Comparison of ENCODE assay signal across 22 cellular contexts in genomic region chr18:12141778-12142177, GRCh38. TPM values are rescaled to one million over a fixed set of nuclear protein-coding genes. Genes with fewer than 3 reads are reported as not detected.
"Had no signal": no experiment of that assay in that cellular context is flagged by ENCODE, and none has a peak within 500 bp of the region (broad histone marks: within the 10 kb centered on the region; RNA-seq: fewer than 3 reads in every experiment).

No MANE protein-coding gene starts in this region.

RNA-seq across cellular contexts. Expression of gene ANKRD62, which starts 48.1 kb away (rescaled TPM):
- total RNA-seq: activated B cell treated with CpG ODN at 0.5 μM for 24 hours; activated CD4-positive, alpha-beta memory T cell treated with anti-CD3 and anti-CD28 coated beads for 36 hours; activated CD4-positive, alpha-beta T cell treated with anti-CD3 and anti-CD28 coated beads, Interleukin-2, amount 10 ng/mL, durations not matched to agents 24 days and 14 days; activated CD8-positive, alpha-beta memory T cell treated with anti-CD3 and anti-CD28 coated beads for 36 hours; activated CD8-positive, alpha-beta T cell treated with anti-CD3 and anti-CD28 coated beads for 36 hours; activated naive CD4-positive, alpha-beta T cell treated with anti-CD3 and anti-CD28 coated beads for 36 hours; activated naive CD4-positive, alpha-beta T cell treated with anti-CD3 and anti-CD28 coated beads, Interleukin-2, amount 50 U/mL, for 72 hours; activated naive CD8-positive, alpha-beta T cell treated with anti-CD3 and anti-CD28 coated beads for 36 hours; activated T-cell treated with anti-CD3 and anti-CD28 coated beads, Interleukin-2, amount 50 U/mL, for 4 hours; activated T-cell treated with anti-CD3 and anti-CD28 coated beads, Interleukin-2, amount 50 U/mL, for 72 hours; activated T-helper 1 cell treated with anti-CD3 and anti-CD28 coated beads, Interleukin-12 subunit alpha, Interleukin-12 subunit beta, Interleukin-2, Interleukin-4 antibody, amounts not matched to agents 30 ng/mL and 10 ng/mL and 1 ng/mL, durations not matched to agents 14 hours and 24 hours and 36 hours; activated T-helper 17 cell treated with anti-CD3 and anti-CD28 coated beads, Interleukin-2, amount 50 U/mL, for 72 hours; adrenal gland; aorta; astrocyte; breast epithelium; cardiac muscle cell; chondrocyte; T-cell; T-helper 1 cell treated with Interleukin-12 subunit alpha and Interleukin-12 subunit beta and Interleukin-4 antibody, amounts not matched to agents 30 ng/mL and 1 ng/mL, for 36 hours; T-helper 17 cell; T-helper 2 cell treated with Interferon-gamma antibody and Interleukin-4, amounts not matched to agents 100 ng/mL and 5 ng/mL, for 36 hours had no signal
- polyA plus RNA-seq: adrenal gland, aorta, cardiac muscle cell had no signal
